Comparison of ENCODE assay signal across 1 cellular context in genomic region chr20:53080969-53081871, GRCh38.
A peak's percentile ranks its signal among the peaks of the same experiment; 100 is the strongest.
TF ChIP-seq lines count a peak whose summit lies in the region.

No MANE protein-coding gene starts in this region.

TF ChIP-seq in HepG2, 621 proteins besides CTCF, POLR2A, EP300 and RAD21 (continued from another document and continues in another):
- no peak for TF ChIP-seq ZNF841 (CRISPR knock-in tag; IDR thresholded peaks at IDR 0.05; ENCODE audit: borderline replicate concordance)
- TF ChIP-seq NRL (CRISPR knock-in tag; IDR thresholded peaks at IDR 0.05; ENCODE audit: borderline replicate concordance): no peak
- TF ChIP-seq MIER3 (CRISPR knock-in tag; IDR thresholded peaks at IDR 0.05; ENCODE audit: borderline replicate concordance): peak; percentile 96
- peak; percentile 86 for TF ChIP-seq ZNF264 (CRISPR knock-in tag; IDR thresholded peaks at IDR 0.05)
- TF ChIP-seq, protein P1, sequence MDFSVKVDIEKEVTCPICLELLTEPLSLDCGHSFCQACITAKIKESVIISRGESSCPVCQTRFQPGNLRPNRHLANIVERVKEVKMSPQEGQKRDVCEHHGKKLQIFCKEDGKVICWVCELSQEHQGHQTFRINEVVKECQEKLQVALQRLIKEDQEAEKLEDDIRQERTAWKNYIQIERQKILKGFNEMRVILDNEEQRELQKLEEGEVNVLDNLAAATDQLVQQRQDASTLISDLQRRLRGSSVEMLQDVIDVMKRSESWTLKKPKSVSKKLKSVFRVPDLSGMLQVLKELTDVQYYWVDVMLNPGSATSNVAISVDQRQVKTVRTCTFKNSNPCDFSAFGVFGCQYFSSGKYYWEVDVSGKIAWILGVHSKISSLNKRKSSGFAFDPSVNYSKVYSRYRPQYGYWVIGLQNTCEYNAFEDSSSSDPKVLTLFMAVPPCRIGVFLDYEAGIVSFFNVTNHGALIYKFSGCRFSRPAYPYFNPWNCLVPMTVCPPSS (IDR thresholded peaks at IDR 0.05): no peak
- no peak for TF ChIP-seq ZNF570 (CRISPR knock-in tag; IDR thresholded peaks at IDR 0.05; ENCODE audit: borderline replicate concordance)
- no peak; the same call in 1 of the 2 replicates for TF ChIP-seq ZNF256 (CRISPR knock-in tag; conservative IDR thresholded peaks at IDR 0.05)
- TF ChIP-seq ZNF644 (CRISPR knock-in tag; IDR thresholded peaks at IDR 0.05; ENCODE audit: low read depth): peak; percentile 99
- TF ChIP-seq, protein P2, sequence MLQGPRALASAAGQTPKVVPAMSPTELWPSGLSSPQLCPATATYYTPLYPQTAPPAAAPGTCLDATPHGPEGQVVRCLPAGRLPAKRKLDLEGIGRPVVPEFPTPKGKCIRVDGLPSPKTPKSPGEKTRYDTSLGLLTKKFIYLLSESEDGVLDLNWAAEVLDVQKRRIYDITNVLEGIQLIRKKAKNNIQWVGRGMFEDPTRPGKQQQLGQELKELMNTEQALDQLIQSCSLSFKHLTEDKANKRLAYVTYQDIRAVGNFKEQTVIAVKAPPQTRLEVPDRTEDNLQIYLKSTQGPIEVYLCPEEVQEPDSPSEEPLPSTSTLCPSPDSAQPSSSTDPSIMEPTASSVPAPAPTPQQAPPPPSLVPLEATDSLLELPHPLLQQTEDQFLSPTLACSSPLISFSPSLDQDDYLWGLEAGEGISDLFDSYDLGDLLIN (CRISPR knock-in tag; IDR thresholded peaks at IDR 0.05; ENCODE audit: borderline replicate concordance): no peak
- no peak for TF ChIP-seq ZNF720 (CRISPR knock-in tag; IDR thresholded peaks at IDR 0.05)
- TF ChIP-seq GLI4 (CRISPR knock-in tag; IDR thresholded peaks at IDR 0.05; ENCODE audit: borderline replicate concordance): no peak
- TF ChIP-seq ZNF776 (CRISPR knock-in tag; IDR thresholded peaks at IDR 0.05): no peak
- TF ChIP-seq, protein P3, sequence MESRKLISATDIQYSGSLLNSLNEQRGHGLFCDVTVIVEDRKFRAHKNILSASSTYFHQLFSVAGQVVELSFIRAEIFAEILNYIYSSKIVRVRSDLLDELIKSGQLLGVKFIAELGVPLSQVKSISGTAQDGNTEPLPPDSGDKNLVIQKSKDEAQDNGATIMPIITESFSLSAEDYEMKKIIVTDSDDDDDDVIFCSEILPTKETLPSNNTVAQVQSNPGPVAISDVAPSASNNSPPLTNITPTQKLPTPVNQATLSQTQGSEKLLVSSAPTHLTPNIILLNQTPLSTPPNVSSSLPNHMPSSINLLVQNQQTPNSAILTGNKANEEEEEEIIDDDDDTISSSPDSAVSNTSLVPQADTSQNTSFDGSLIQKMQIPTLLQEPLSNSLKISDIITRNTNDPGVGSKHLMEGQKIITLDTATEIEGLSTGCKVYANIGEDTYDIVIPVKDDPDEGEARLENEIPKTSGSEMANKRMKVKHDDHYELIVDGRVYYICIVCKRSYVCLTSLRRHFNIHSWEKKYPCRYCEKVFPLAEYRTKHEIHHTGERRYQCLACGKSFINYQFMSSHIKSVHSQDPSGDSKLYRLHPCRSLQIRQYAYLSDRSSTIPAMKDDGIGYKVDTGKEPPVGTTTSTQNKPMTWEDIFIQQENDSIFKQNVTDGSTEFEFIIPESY (CRISPR knock-in tag; IDR thresholded peaks at IDR 0.05): peak; percentile 78
- TF ChIP-seq ZNF350 (CRISPR knock-in tag; IDR thresholded peaks at IDR 0.05; ENCODE audit: borderline replicate concordance, low read depth): peak; percentile 76
- TF ChIP-seq ZNF101 (CRISPR knock-in tag; IDR thresholded peaks at IDR 0.05; ENCODE audit: borderline replicate concordance, low read depth): no peak
- TF ChIP-seq ZNF556 (CRISPR knock-in tag; IDR thresholded peaks at IDR 0.05; ENCODE audit: borderline replicate concordance): 0 out of 2 replicates have a peak, but pooled peaks have one; percentile 16
- peak; percentile 96 for TF ChIP-seq ZNF614 (CRISPR knock-in tag; IDR thresholded peaks at IDR 0.05; ENCODE audit: borderline replicate concordance)
- TF ChIP-seq, protein P4, sequence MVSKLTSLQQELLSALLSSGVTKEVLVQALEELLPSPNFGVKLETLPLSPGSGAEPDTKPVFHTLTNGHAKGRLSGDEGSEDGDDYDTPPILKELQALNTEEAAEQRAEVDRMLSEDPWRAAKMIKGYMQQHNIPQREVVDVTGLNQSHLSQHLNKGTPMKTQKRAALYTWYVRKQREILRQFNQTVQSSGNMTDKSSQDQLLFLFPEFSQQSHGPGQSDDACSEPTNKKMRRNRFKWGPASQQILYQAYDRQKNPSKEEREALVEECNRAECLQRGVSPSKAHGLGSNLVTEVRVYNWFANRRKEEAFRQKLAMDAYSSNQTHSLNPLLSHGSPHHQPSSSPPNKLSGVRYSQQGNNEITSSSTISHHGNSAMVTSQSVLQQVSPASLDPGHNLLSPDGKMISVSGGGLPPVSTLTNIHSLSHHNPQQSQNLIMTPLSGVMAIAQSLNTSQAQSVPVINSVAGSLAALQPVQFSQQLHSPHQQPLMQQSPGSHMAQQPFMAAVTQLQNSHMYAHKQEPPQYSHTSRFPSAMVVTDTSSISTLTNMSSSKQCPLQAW (CRISPR knock-in tag; IDR thresholded peaks at IDR 0.05): peak; percentile 91
- TF ChIP-seq ZNF567 (CRISPR knock-in tag; IDR thresholded peaks at IDR 0.05; ENCODE audit: borderline replicate concordance): peak; percentile 28; the same call in 1 of the 2 replicates
- TF ChIP-seq NBN (conservative IDR thresholded peaks at IDR 0.05): no peak
- TF ChIP-seq ZSCAN29 (CRISPR knock-in tag; conservative IDR thresholded peaks at IDR 0.05): no peak
- no peak for TF ChIP-seq TMF1 (CRISPR knock-in tag; IDR thresholded peaks at IDR 0.05; ENCODE audit: low read depth)
- peak; percentile 83 for TF ChIP-seq IKZF4 (CRISPR knock-in tag; IDR thresholded peaks at IDR 0.05; ENCODE audit: borderline replicate concordance, low read depth, not compliant biosample characterization)
- TF ChIP-seq EZH2 (conservative IDR thresholded peaks at IDR 0.05; ENCODE audit: low read depth, low read length): no peak
- peak; percentile 75 for TF ChIP-seq TCF7 (IDR thresholded peaks at IDR 0.05; ENCODE audit: low read depth)
- no peak; the same call in none of the 2 replicates for TF ChIP-seq SATB2 (CRISPR knock-in tag; IDR thresholded peaks at IDR 0.05)
- TF ChIP-seq KLF6 (CRISPR knock-in tag; IDR thresholded peaks at IDR 0.05): peak; percentile 19; the same call in 1 of the 2 replicates
- TF ChIP-seq NFYC (CRISPR knock-in tag; IDR thresholded peaks at IDR 0.05): no peak
- no peak for TF ChIP-seq ZNF251 (CRISPR knock-in tag; IDR thresholded peaks at IDR 0.05)
- TF ChIP-seq, protein P5, sequence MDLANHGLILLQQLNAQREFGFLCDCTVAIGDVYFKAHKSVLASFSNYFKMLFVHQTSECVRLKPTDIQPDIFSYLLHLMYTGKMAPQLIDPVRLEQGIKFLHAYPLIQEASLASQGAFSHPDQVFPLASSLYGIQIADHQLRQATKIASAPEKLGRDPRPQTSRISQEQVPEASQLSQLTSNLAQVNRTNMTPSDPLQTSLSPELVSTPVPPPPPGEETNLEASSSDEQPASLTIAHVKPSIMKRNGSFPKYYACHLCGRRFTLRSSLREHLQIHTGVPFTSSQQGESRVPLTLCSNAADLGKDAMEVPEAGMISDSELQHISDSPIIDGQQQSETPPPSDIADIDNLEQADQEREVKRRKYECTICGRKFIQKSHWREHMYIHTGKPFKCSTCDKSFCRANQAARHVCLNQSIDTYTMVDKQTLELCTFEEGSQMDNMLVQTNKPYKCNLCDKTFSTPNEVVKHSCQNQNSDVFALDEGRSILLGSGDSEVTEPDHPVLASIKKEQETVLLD (CRISPR knock-in tag; IDR thresholded peaks at IDR 0.05; ENCODE audit: low read depth): 0 out of 2 replicates have a peak, but pooled peaks have one; percentile 36
- TF ChIP-seq ZNF878 (CRISPR knock-in tag; IDR thresholded peaks at IDR 0.05): peak; percentile 62
- TF ChIP-seq, protein P6, sequence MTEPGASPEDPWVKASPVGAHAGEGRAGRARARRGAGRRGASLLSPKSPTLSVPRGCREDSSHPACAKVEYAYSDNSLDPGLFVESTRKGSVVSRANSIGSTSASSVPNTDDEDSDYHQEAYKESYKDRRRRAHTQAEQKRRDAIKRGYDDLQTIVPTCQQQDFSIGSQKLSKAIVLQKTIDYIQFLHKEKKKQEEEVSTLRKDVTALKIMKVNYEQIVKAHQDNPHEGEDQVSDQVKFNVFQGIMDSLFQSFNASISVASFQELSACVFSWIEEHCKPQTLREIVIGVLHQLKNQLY (CRISPR knock-in tag; IDR thresholded peaks at IDR 0.05): peak; percentile 89
- no peak; the same call in 1 of the 2 replicates for TF ChIP-seq ZNF337 (CRISPR knock-in tag; IDR thresholded peaks at IDR 0.05; ENCODE audit: borderline replicate concordance, low read depth)
- peak; percentile 60 for TF ChIP-seq NR2F6 (IDR thresholded peaks at IDR 0.05)
- peak; percentile 88 for TF ChIP-seq NR2F6 (CRISPR knock-in tag; IDR thresholded peaks at IDR 0.05)
- no peak for TF ChIP-seq ZNF24 (IDR thresholded peaks at IDR 0.05)
- TF ChIP-seq ZNF33A (CRISPR knock-in tag; IDR thresholded peaks at IDR 0.05; ENCODE audit: borderline replicate concordance): no peak
- TF ChIP-seq, protein P7, sequence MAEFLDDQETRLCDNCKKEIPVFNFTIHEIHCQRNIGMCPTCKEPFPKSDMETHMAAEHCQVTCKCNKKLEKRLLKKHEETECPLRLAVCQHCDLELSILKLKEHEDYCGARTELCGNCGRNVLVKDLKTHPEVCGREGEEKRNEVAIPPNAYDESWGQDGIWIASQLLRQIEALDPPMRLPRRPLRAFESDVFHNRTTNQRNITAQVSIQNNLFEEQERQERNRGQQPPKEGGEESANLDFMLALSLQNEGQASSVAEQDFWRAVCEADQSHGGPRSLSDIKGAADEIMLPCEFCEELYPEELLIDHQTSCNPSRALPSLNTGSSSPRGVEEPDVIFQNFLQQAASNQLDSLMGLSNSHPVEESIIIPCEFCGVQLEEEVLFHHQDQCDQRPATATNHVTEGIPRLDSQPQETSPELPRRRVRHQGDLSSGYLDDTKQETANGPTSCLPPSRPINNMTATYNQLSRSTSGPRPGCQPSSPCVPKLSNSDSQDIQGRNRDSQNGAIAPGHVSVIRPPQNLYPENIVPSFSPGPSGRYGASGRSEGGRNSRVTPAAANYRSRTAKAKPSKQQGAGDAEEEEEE (CRISPR knock-in tag; IDR thresholded peaks at IDR 0.05; ENCODE audit: borderline replicate concordance): no peak
- peak; percentile 72; the same call in 1 of the 2 replicates for TF ChIP-seq EHMT2 (IDR thresholded peaks at IDR 0.05; ENCODE audit: borderline replicate concordance, low read depth, low read length)
- no peak for TF ChIP-seq ATAD3A (CRISPR knock-in tag; IDR thresholded peaks at IDR 0.05)
- TF ChIP-seq, protein P8, sequence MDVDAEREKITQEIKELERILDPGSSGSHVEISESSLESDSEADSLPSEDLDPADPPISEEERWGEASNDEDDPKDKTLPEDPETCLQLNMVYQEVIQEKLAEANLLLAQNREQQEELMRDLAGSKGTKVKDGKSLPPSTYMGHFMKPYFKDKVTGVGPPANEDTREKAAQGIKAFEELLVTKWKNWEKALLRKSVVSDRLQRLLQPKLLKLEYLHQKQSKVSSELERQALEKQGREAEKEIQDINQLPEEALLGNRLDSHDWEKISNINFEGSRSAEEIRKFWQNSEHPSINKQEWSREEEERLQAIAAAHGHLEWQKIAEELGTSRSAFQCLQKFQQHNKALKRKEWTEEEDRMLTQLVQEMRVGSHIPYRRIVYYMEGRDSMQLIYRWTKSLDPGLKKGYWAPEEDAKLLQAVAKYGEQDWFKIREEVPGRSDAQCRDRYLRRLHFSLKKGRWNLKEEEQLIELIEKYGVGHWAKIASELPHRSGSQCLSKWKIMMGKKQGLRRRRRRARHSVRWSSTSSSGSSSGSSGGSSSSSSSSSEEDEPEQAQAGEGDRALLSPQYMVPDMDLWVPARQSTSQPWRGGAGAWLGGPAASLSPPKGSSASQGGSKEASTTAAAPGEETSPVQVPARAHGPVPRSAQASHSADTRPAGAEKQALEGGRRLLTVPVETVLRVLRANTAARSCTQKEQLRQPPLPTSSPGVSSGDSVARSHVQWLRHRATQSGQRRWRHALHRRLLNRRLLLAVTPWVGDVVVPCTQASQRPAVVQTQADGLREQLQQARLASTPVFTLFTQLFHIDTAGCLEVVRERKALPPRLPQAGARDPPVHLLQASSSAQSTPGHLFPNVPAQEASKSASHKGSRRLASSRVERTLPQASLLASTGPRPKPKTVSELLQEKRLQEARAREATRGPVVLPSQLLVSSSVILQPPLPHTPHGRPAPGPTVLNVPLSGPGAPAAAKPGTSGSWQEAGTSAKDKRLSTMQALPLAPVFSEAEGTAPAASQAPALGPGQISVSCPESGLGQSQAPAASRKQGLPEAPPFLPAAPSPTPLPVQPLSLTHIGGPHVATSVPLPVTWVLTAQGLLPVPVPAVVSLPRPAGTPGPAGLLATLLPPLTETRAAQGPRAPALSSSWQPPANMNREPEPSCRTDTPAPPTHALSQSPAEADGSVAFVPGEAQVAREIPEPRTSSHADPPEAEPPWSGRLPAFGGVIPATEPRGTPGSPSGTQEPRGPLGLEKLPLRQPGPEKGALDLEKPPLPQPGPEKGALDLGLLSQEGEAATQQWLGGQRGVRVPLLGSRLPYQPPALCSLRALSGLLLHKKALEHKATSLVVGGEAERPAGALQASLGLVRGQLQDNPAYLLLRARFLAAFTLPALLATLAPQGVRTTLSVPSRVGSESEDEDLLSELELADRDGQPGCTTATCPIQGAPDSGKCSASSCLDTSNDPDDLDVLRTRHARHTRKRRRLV (CRISPR knock-in tag; IDR thresholded peaks at IDR 0.05): 0 out of 2 replicates have a peak, but pooled peaks have one; percentile 1
- TF ChIP-seq NR2F1 (CRISPR knock-in tag; IDR thresholded peaks at IDR 0.05): peak in 1 of 2 experiments; percentile 14; a peak in 1 of 4 replicates
- TF ChIP-seq ZNF343 (CRISPR knock-in tag; IDR thresholded peaks at IDR 0.05): no peak
- peak; percentile 59; the same call in 1 of the 2 replicates for TF ChIP-seq ZNF235 (CRISPR knock-in tag; IDR thresholded peaks at IDR 0.05; ENCODE audit: borderline replicate concordance)
- TF ChIP-seq ZNF572 (CRISPR knock-in tag; IDR thresholded peaks at IDR 0.05): no peak
- TF ChIP-seq ZNF839 (CRISPR knock-in tag; IDR thresholded peaks at IDR 0.05; ENCODE audit: borderline replicate concordance): no peak; the same call in 1 of the 2 replicates
- TF ChIP-seq, protein P9, sequence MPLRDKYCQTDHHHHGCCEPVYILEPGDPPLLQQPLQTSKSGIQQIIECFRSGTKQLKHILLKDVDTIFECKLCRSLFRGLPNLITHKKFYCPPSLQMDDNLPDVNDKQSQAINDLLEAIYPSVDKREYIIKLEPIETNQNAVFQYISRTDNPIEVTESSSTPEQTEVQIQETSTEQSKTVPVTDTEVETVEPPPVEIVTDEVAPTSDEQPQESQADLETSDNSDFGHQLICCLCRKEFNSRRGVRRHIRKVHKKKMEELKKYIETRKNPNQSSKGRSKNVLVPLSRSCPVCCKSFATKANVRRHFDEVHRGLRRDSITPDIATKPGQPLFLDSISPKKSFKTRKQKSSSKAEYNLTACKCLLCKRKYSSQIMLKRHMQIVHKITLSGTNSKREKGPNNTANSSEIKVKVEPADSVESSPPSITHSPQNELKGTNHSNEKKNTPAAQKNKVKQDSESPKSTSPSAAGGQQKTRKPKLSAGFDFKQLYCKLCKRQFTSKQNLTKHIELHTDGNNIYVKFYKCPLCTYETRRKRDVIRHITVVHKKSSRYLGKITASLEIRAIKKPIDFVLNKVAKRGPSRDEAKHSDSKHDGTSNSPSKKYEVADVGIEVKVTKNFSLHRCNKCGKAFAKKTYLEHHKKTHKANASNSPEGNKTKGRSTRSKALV (CRISPR knock-in tag; IDR thresholded peaks at IDR 0.05): no peak; the same call in 1 of the 2 replicates
- no peak for TF ChIP-seq DNMT1 (CRISPR knock-in tag; IDR thresholded peaks at IDR 0.05)
- peak; percentile 84 for TF ChIP-seq GABPB1 (CRISPR knock-in tag; IDR thresholded peaks at IDR 0.05)
- TF ChIP-seq TSC22D2 (CRISPR knock-in tag; IDR thresholded peaks at IDR 0.05; ENCODE audit: borderline replicate concordance): peak; percentile 45; the same call in 1 of the 2 replicates
- TF ChIP-seq KDM6A (CRISPR knock-in tag; IDR thresholded peaks at IDR 0.05; ENCODE audit: low read depth): peak; percentile 95
